Comparison of ENCODE assay signal across 10 cellular contexts in the genomic region with DNA sequence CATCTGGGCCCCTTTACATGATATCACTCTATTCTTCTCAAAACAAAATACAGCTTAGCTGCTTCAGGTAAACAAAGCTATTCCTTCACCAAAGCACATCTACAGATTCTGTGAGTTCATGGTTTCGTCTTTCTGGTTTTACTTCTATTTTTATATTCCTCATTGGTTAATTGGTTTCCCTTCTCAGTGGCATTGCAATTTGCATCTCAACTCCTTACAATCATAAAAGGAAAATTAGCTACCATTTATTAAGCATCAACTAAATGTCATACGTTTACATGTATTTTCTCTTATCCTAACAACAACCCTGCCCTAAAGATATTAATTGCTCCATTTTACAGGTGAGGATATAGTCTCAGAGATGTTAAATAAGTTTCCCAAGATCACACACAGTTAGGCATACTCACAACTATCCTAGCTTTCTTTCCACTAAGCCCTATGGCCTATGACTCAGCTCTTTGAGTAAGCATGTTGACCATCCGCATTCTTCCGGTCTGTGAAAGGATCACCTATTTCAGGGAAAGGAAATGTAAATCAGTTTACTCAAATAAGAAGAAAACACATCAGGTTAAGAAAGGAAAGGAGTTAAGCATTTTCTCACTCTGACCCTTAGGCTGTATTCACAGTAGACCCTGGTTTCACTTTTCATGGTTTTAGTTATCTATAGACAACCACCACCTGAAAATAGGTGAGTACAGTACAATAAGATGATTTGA.
DNase-seq lines count a peak whose midpoint lies in the region; ATAC-seq and FAIRE-seq lines count a peak whose summit lies in the region.
"Had no signal": no experiment of that assay in that cellular context is flagged by ENCODE, and none has a peak within 500 bp of the region (broad histone marks: within the 10 kb centered on the region; RNA-seq: fewer than 3 reads in every experiment).

No MANE protein-coding gene starts in this region.

- DNase-seq in RCC 7860 (ENCODE audit: low spot score), result peak; percentile 55
- peak; percentile 20 for DNase-seq in mucosa of gallbladder (ENCODE audit: low spot score)
- DNase-seq in retina, result no peak
- no peak for DNase-seq in activated CD8-positive, alpha-beta memory T cell treated with anti-CD3 and anti-CD28 coated beads, Interleukin-2, amount 10 ng/mL, durations not matched to agents 7 days and 5 days
- DNase-seq in NCI-H2171 (lab: John Stamatoyannopoulos, UW), result no peak
- DNase-seq in NCI-H2029 (lab: John Stamatoyannopoulos, UW), result no peak
- DNase-seq: hypothalamus had no signal

- CTCF ChIA-PET in activated CD8-positive, alpha-beta memory T cell treated with anti-CD3 and anti-CD28 coated beads, Interleukin-2, amount 10 ng/mL, durations not matched to agents 7 days and 5 days (lab: Charles Lee), result no interaction called here

- FAIRE-seq in RCC 7860 (lab: Jason Lieb, UNC), result peak; percentile 80

- H3K27ac Mint-ChIP-seq in activated CD8-positive, alpha-beta memory T cell treated with anti-CD3 and anti-CD28 coated beads, Interleukin-2, amount 10 ng/mL, durations not matched to agents 7 days and 5 days, result no peak overlapping the region

- H3K4me1 Mint-ChIP-seq in activated CD8-positive, alpha-beta memory T cell treated with anti-CD3 and anti-CD28 coated beads, Interleukin-2, amount 10 ng/mL, durations not matched to agents 7 days and 5 days, result no peaks in the 10 kb centered on the region

- ATAC-seq in GM19035 (IDR thresholded peaks at IDR 0.05; ENCODE audit: unreplicated experiment), result peak; percentile 87
- peak; percentile 91 for ATAC-seq in HG02938 (IDR thresholded peaks at IDR 0.05; ENCODE audit: unreplicated experiment)
- ATAC-seq in activated CD8-positive, alpha-beta memory T cell treated with anti-CD3 and anti-CD28 coated beads, Interleukin-2, amount 10 ng/mL, durations not matched to agents 7 days and 5 days, result no peak
- ATAC-seq: activated CD4-positive, CD25-positive, alpha-beta regulatory T cell treated with anti-CD3 and anti-CD28 coated beads, Interleukin-2, amount 50 U/mL, for 24 hours had no signal

- H3K27me3 Mint-ChIP-seq in activated CD8-positive, alpha-beta memory T cell treated with anti-CD3 and anti-CD28 coated beads, Interleukin-2, amount 10 ng/mL, durations not matched to agents 7 days and 5 days, result peaks cover 13% of the 10 kb centered on the region

- H3K4me3 Mint-ChIP-seq in activated CD8-positive, alpha-beta memory T cell treated with anti-CD3 and anti-CD28 coated beads, Interleukin-2, amount 10 ng/mL, durations not matched to agents 7 days and 5 days, result no peak overlapping the region

- H3K9me3 Mint-ChIP-seq in activated CD8-positive, alpha-beta memory T cell treated with anti-CD3 and anti-CD28 coated beads, Interleukin-2, amount 10 ng/mL, durations not matched to agents 7 days and 5 days (ENCODE audit: low read depth), result no peaks in the 10 kb centered on the region

- no peaks in the 10 kb centered on the region for H3K36me3 Mint-ChIP-seq in activated CD8-positive, alpha-beta memory T cell treated with anti-CD3 and anti-CD28 coated beads, Interleukin-2, amount 10 ng/mL, durations not matched to agents 7 days and 5 days

Comparison
In these comparisons a context has a peak if more than half of its experiments do, and no peak if none do; other contexts are left out.
1. DNase-seq: peak in RCC 7860 (single experiment) and mucosa of gallbladder (single experiment); none in retina (single experiment), activated CD8-positive, alpha-beta memory T cell treated with anti-CD3 and anti-CD28 coated beads, Interleukin-2, amount 10 ng/mL, durations not matched to agents 7 days and 5 days (single experiment), NCI-H2171 (single experiment) and NCI-H2029 (single experiment).